In the genomic region with DNA sequence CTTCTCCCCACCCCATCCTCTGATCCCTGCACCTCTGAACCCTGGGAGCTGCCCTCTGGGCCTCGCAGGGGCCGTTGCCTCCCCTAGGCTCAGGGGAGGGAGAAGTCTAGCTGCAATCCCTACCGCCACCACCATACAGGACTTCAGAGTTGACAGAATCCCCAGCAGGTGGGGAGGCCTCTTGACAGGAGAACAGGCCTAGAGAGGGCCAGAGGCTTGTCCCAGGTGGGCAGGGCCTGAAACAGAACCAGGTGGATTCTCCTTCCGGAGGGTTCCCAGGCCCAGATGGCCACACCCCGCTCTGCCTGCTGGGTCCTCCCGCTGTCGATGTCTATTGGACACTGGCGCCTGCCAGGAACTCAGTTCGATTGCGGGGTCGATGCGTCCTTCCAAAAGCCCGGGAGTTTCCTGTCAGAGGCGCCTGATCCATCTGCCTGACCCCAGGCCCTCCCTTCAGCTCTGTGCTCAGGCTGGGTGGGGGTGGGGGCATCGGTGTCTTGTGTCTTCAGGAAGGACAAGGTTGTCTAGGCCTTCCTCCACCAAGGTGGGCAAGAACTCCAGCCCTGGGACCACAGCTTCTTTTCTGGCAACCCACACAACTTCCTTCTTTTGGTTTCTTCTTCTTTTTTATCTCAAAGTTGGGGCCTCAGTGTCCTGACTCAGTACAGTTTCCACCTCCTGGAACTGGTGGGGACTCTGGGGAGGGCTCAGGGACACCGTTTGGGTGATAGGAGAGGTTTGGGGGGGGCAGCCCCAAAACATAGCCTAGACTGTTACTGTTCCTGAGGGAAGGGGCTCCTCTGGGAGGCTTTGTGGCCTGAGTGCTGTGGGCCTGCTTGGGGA, we compare ENCODE assay signal across 8 cellular contexts. TPM values are rescaled to one million over a fixed set of nuclear protein-coding genes. Genes with fewer than 3 reads are reported as not detected.
A peak's percentile ranks its signal among the peaks of the same experiment; 100 is the strongest.
DNase-seq lines count a peak whose midpoint lies in the region; ATAC-seq and TF ChIP-seq lines count a peak whose summit lies in the region.

No MANE protein-coding gene starts in this region.

- H3K4me1 ChIP-seq in liver (ENCODE audit: control insufficient read depth in 4 of 4, insufficient read depth in 4 of 4, low read length in 3 of 4), result peaks cover 13 to 52% (median 40%) of the 10 kb centered on the region in 4 donors

- WGBS in liver, result 8% methylated on average over 16 of the region's 16 CpGs

- TF ChIP-seq RAD21 in liver (IDR thresholded peaks at IDR 0.05), result peak; percentile 53 to 73

- peak overlapping the region; percentile 4 to 45 for H3K9ac ChIP-seq in liver (ENCODE audit: low read depth in 1 of 2, low read length in 2 of 2)

- TF ChIP-seq CTCF in GM12864 (IDR thresholded peaks at IDR 0.05; ENCODE audit: low read depth, low read length, missing control alignments) (peak; percentile 58), liver (IDR thresholded peaks at IDR 0.05; ENCODE audit: low read depth, low read length, missing input control) (peak; percentile 43)

- peak; percentile 73 for ATAC-seq in HG03066 (IDR thresholded peaks at IDR 0.05; ENCODE audit: low read depth, unreplicated experiment)

- no peaks in the 10 kb centered on the region for H3K9me3 ChIP-seq in liver (ENCODE audit: control insufficient read depth in 4 of 4, low read length in 3 of 4)

- no peaks in the 10 kb centered on the region for H3K27me3 ChIP-seq in liver (ENCODE audit: control insufficient read depth in 4 of 4, insufficient read depth in 4 of 4, low read length in 3 of 4)

- no peak overlapping the region for H3K4me3 ChIP-seq in GM12864 (ENCODE audit: low read depth, low read length)
- peak overlapping the region in 1 of 3 donors; percentile 1 for H3K4me3 ChIP-seq in liver (ENCODE audit: low read depth in 1 of 3, low read length in 3 of 3)

- H3K36me3 ChIP-seq in liver (ENCODE audit: control insufficient read depth in 4 of 4, insufficient read depth in 3 of 4, low read depth in 1 of 4, low read length in 3 of 4), result no peaks in the 10 kb centered on the region

- DNase-seq in GM12864 (ENCODE audit: low read depth), result no peak
- peak; percentile 82 for DNase-seq in SKM-1 treated with dmso at 0.1 percent for 144 hours (lab: John Stamatoyannopoulos, UW; ENCODE audit: unreplicated experiment)
- DNase-seq in NCI-H2196 treated with DMSO at 0.1 percent for 48 hours (lab: John Stamatoyannopoulos, UW; ENCODE audit: unreplicated experiment), result no peak
- no peak for DNase-seq in OCI-M2 (lab: John Stamatoyannopoulos, UW; ENCODE audit: unreplicated experiment)
- DNase-seq in NCI-H226, result no peak
- DNase-seq in activated gamma-delta T cell treated with Interleukin-2 at 50 U/mL for 16 hours, result no peak

- H3K27ac ChIP-seq in liver (ENCODE audit: low read depth in 1 of 2, low read length in 2 of 2), result peak overlapping the region; percentile 71 to 82

TF ChIP-seq in liver, 16 proteins besides CTCF, POLR2A, EP300 and RAD21:
- TF ChIP-seq YY1 (IDR thresholded peaks at IDR 0.05), result peak; percentile 66
- TF ChIP-seq, protein P1, sequence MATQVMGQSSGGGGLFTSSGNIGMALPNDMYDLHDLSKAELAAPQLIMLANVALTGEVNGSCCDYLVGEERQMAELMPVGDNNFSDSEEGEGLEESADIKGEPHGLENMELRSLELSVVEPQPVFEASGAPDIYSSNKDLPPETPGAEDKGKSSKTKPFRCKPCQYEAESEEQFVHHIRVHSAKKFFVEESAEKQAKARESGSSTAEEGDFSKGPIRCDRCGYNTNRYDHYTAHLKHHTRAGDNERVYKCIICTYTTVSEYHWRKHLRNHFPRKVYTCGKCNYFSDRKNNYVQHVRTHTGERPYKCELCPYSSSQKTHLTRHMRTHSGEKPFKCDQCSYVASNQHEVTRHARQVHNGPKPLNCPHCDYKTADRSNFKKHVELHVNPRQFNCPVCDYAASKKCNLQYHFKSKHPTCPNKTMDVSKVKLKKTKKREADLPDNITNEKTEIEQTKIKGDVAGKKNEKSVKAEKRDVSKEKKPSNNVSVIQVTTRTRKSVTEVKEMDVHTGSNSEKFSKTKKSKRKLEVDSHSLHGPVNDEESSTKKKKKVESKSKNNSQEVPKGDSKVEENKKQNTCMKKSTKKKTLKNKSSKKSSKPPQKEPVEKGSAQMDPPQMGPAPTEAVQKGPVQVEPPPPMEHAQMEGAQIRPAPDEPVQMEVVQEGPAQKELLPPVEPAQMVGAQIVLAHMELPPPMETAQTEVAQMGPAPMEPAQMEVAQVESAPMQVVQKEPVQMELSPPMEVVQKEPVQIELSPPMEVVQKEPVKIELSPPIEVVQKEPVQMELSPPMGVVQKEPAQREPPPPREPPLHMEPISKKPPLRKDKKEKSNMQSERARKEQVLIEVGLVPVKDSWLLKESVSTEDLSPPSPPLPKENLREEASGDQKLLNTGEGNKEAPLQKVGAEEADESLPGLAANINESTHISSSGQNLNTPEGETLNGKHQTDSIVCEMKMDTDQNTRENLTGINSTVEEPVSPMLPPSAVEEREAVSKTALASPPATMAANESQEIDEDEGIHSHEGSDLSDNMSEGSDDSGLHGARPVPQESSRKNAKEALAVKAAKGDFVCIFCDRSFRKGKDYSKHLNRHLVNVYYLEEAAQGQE (IDR thresholded peaks at IDR 0.05), result peak; percentile 71
- TF ChIP-seq EGR1 (IDR thresholded peaks at IDR 0.05; ENCODE audit: low read depth in 2 of 2), result peak in 1 of 2 donors; percentile 16
- no peak for TF ChIP-seq HNF4G (IDR thresholded peaks at IDR 0.05)
- no peak for TF ChIP-seq TAF1 (conservative IDR thresholded peaks at IDR 0.05)
- peak; percentile 12 for TF ChIP-seq FOXA1 (IDR thresholded peaks at IDR 0.05)
- TF ChIP-seq HNF4A (conservative IDR thresholded peaks at IDR 0.05), result peak; percentile 74 to 92
- peak; percentile 73 to 83 for TF ChIP-seq RXRA (IDR thresholded peaks at IDR 0.05)
- TF ChIP-seq, protein P2, sequence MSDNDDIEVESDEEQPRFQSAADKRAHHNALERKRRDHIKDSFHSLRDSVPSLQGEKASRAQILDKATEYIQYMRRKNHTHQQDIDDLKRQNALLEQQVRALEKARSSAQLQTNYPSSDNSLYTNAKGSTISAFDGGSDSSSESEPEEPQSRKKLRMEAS (IDR thresholded peaks at IDR 0.05), result peak; percentile 69
- peak; percentile 78 for TF ChIP-seq NR2F2 (IDR thresholded peaks at IDR 0.05)
- peak; percentile 82 for TF ChIP-seq SP1 (IDR thresholded peaks at IDR 0.05)
- TF ChIP-seq JUND (IDR thresholded peaks at IDR 0.05), result peak in 1 of 2 donors; percentile 28
- TF ChIP-seq GABPA (IDR thresholded peaks at IDR 0.05 in 1 of 2, conservative IDR thresholded peaks at IDR 0.05 in 1 of 2), result peak in 1 of 2 donors; percentile 70
- TF ChIP-seq, protein P3, sequence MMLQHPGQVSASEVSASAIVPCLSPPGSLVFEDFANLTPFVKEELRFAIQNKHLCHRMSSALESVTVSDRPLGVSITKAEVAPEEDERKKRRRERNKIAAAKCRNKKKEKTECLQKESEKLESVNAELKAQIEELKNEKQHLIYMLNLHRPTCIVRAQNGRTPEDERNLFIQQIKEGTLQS (IDR thresholded peaks at IDR 0.05), result no peak
- TF ChIP-seq, protein P4, sequence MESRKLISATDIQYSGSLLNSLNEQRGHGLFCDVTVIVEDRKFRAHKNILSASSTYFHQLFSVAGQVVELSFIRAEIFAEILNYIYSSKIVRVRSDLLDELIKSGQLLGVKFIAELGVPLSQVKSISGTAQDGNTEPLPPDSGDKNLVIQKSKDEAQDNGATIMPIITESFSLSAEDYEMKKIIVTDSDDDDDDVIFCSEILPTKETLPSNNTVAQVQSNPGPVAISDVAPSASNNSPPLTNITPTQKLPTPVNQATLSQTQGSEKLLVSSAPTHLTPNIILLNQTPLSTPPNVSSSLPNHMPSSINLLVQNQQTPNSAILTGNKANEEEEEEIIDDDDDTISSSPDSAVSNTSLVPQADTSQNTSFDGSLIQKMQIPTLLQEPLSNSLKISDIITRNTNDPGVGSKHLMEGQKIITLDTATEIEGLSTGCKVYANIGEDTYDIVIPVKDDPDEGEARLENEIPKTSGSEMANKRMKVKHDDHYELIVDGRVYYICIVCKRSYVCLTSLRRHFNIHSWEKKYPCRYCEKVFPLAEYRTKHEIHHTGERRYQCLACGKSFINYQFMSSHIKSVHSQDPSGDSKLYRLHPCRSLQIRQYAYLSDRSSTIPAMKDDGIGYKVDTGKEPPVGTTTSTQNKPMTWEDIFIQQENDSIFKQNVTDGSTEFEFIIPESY (IDR thresholded peaks at IDR 0.05), result peak; percentile 51
- TF ChIP-seq FOXA2 (IDR thresholded peaks at IDR 0.05), result no peak

RNA-seq across cellular contexts. Expression of a gene that starts 6.4 kb away (rescaled TPM):
- total RNA-seq in liver, result 100 to 1,000 TPM in 1 of 2 donors, 10 to 100 TPM in 1; 70.5 to 176 TPM
- 100 to 1,000 TPM; 287 to 328 TPM for polyA plus RNA-seq in liver

RNA-seq across cellular contexts. Expression of a gene that starts 26.7 kb away (rescaled TPM):
- 10 to 100 TPM in 1 of 2 donors, 1 to 10 TPM in 1; 5.7 to 17.8 TPM for total RNA-seq in liver
- polyA plus RNA-seq in liver, result 1 to 10 TPM; 4.7 to 9.0 TPM

RNA-seq across cellular contexts. Expression of a gene that starts 35.3 kb away (rescaled TPM):
- total RNA-seq in liver, result 10 to 100 TPM; 59.8 to 77.8 TPM
- polyA plus RNA-seq in liver, result 10 to 100 TPM; 14.4 to 27.2 TPM
